Comparison of ENCODE assay signal across 8 cellular contexts in genomic region chr4:176065365-176066249, GRCh38. TPM values are rescaled to one million over a fixed set of nuclear protein-coding genes. Genes with fewer than 3 reads are reported as not detected.
A peak's percentile ranks its signal among the peaks of the same experiment; 100 is the strongest.
DNase-seq lines count a peak whose midpoint lies in the region; ATAC-seq lines count a peak whose summit lies in the region.

WDR17 (plus strand) TSS chr4:176065841; CDS start chr4:176111581, 45,740 bp downstream.

- peak; percentile 100 for ATAC-seq in GM21515 (IDR thresholded peaks at IDR 0.05; ENCODE audit: unreplicated experiment)

- H3K27me3 ChIP-seq in HUES6 (ENCODE audit: control insufficient read depth, insufficient read depth, low read length): no peaks in the 10 kb centered on the region
- H3K27me3 ChIP-seq in esophagus (ENCODE audit: control insufficient read depth in 1 of 2, insufficient read depth in 2 of 2, low read length in 2 of 2): no peaks in the 10 kb centered on the region
- no peaks in the 10 kb centered on the region for H3K27me3 ChIP-seq in mucosa of stomach (ENCODE audit: control insufficient read depth, insufficient read depth, low read length)

- H3K27ac ChIP-seq in HUES6 (ENCODE audit: low read depth, low read length) (no peak within 1 kb of the TSS), esophagus (ENCODE audit: low read depth in 2 of 2, low read length in 1 of 2) (no peak within 1 kb of the TSS)

- H3K9me3 ChIP-seq in HUES6 (ENCODE audit: control insufficient read depth, insufficient read depth, low read depth, low read length) (no peaks in the 10 kb centered on the region), esophagus (ENCODE audit: control insufficient read depth in 2 of 2, insufficient read depth in 1 of 2, low read depth in 1 of 2, low read length in 1 of 2) (no peaks in the 10 kb centered on the region), mucosa of stomach (ENCODE audit: control insufficient read depth, low read length) (no peaks in the 10 kb centered on the region)

- no peaks in the 10 kb centered on the region for H3K36me3 ChIP-seq in HUES6 (ENCODE audit: control insufficient read depth, insufficient read depth, low read length)
- H3K36me3 ChIP-seq in esophagus (ENCODE audit: control insufficient read depth in 2 of 2, insufficient read depth in 2 of 2, low read length in 1 of 2): no peaks in the 10 kb centered on the region
- H3K36me3 ChIP-seq in mucosa of stomach (ENCODE audit: control insufficient read depth, insufficient read depth, low read length): no peaks in the 10 kb centered on the region

- DNase-seq in Caki2 (ENCODE audit: low read depth) (peak; percentile 96), OCI-M2 (lab: John Stamatoyannopoulos, UW; ENCODE audit: unreplicated experiment) (peak; percentile 49), activated T-cell treated with anti-CD3 and anti-CD28 coated beads for 48 hours (ENCODE audit: low read depth) (peak; percentile 77)
- DNase-seq in stimulated activated CD8-positive, alpha-beta memory T cell treated with anti-CD3 and anti-CD28 coated beads, Interleukin-4, amount 100 ng/mL, for 24 hours (ENCODE audit: low read depth): peak; percentile 68

- no peaks in the 10 kb centered on the region for H3K4me1 ChIP-seq in HUES6 (ENCODE audit: control insufficient read depth, insufficient read depth, low read length)
- H3K4me1 ChIP-seq in esophagus (ENCODE audit: control insufficient read depth in 2 of 2, insufficient read depth in 2 of 2, low read length in 1 of 2): peaks cover 0 to 7% of the 10 kb centered on the region in 2 donors
- no peaks in the 10 kb centered on the region for H3K4me1 ChIP-seq in mucosa of stomach (ENCODE audit: control insufficient read depth, insufficient read depth, low read length)

- peak within 1 kb of the TSS; percentile 4 for H3K9ac ChIP-seq in HUES6 (ENCODE audit: low read length)
- peak within 1 kb of the TSS; percentile 33 for H3K9ac ChIP-seq in mucosa of stomach (ENCODE audit: low read length)

- H3K4me3 ChIP-seq in HUES6 (ENCODE audit: low read depth, low read length) (peak within 1 kb of the TSS; percentile 63), esophagus (ENCODE audit: low read depth in 1 of 2, low read length in 2 of 2) (peak within 1 kb of the TSS; percentile 41 to 53), mucosa of stomach (ENCODE audit: low read length) (peak within 1 kb of the TSS; percentile 72)

- 1 to 2% methylated on average over 56 of the region's 56 CpGs for WGBS in esophagus, 2 donors

- in situ Hi-C loops in Caki2 (cut with HindIII; ENCODE audit: low pct_unique_long_range_greater_than_20kb, low sequenced_read_pairs): no loop called here

RNA-seq across cellular contexts. Expression of gene WDR17, which starts in this region (rescaled TPM):
- total RNA-seq in Caki2 (2014; rRNA removed; shearing (Covaris generic); ENCODE audit: low replicate concordance): 0.52 and 0.91 TPM in 2 replicates
- under 1 TPM; 0.20 to 0.22 TPM for polyA plus RNA-seq in esophagus

Comparison
In these comparisons a context has a peak if more than half of its experiments do, and no peak if none do; other contexts are left out.
1. Peak in DNase-seq in Caki2; RNA of the gene not detected or under 1 TPM.